Comparison of ENCODE assay signal across 14 cellular contexts in genomic region chr13:40626566-40626965, GRCh38. TPM values are rescaled to one million over a fixed set of nuclear protein-coding genes. Genes with fewer than 3 reads are reported as not detected.
A peak's percentile ranks its signal among the peaks of the same experiment; 100 is the strongest.
DNase-seq lines count a peak whose midpoint lies in the region; ATAC-seq, FAIRE-seq and TF ChIP-seq lines count a peak whose summit lies in the region.
"Had no signal": no experiment of that assay in that cellular context is flagged by ENCODE, and none has a peak within 500 bp of the region (broad histone marks: within the 10 kb centered on the region; RNA-seq: fewer than 3 reads in every experiment).

No MANE protein-coding gene starts in this region.

- in situ Hi-C loops in HepG2 (cut with HindIII; ENCODE audit: extremely low pct_ligation_motif_present, low pct_unique_long_range_greater_than_20kb) = no loop called here

- WGBS in right lobe of liver (ENCODE audit: insufficient coverage, low coverage, low lambda C conversion rate, missing lambda C conversion rate) = 59% methylated on average over 3 of the region's 3 CpGs
- 98% methylated on average over 3 of the region's 3 CpGs for whole genome bisulfite sequencing in HepG2 (ENCODE audit: low lambda C conversion rate)

- peaks cover 75% of the 10 kb centered on the region for H4K20me1 ChIP-seq in HepG2 (ENCODE audit: insufficient read depth, low read length)
- H4K20me1 ChIP-seq in OCI-LY3 (ENCODE audit: insufficient read depth, low read length) = peaks cover 85% of the 10 kb centered on the region
- H4K20me1 ChIP-seq in MM.1S (ENCODE audit: insufficient read depth, low read length) = no peaks in the 10 kb centered on the region

- H3K9ac ChIP-seq in HepG2 (ENCODE audit: insufficient read depth, low read depth, low read length) = no peak overlapping the region
- H3K9ac ChIP-seq in OCI-LY3 (ENCODE audit: low read length) = no peak overlapping the region
- H3K9ac ChIP-seq in MM.1S (ENCODE audit: low read length) = no peak overlapping the region

- CTCF ChIA-PET in HepG2 (lab: Yijun Ruan, JAX; ENCODE audit: low intra/inter-chr PET ratio, low total read pairs) = no interaction called here

- no peak overlapping the region for H2AFZ ChIP-seq in HepG2 (ENCODE audit: low read length)
- no peak overlapping the region for H2AFZ ChIP-seq in OCI-LY3 (ENCODE audit: low read depth, low read length)
- no peak overlapping the region for H2AFZ ChIP-seq in MM.1S (ENCODE audit: low read length)

- H3K27ac ChIP-seq in right lobe of liver (no peak overlapping the region), HepG2 (ENCODE audit: extremely low read length, insufficient read depth, low read length) (no peak overlapping the region), OCI-LY3 (ENCODE audit: low read length) (no peak overlapping the region), MM.1S (ENCODE audit: low read length) (no peak overlapping the region)
- H3K27ac ChIP-seq: sigmoid colon, SK-N-MC had no signal

- TF ChIP-seq EP300 in HepG2 (IDR thresholded peaks at IDR 0.05; ENCODE audit: low read depth in 2 of 2, low read length in 2 of 2) = no peak
- TF ChIP-seq EP300 in HepG2 (CRISPR knock-in tag; IDR thresholded peaks at IDR 0.05; ENCODE audit: borderline replicate concordance) = no peak

- H3K36me3 ChIP-seq in right lobe of liver (no peaks in the 10 kb centered on the region), HepG2 (replicated peaks in 1 of 2; ENCODE audit: control insufficient read depth in 1 of 2, insufficient read depth in 2 of 2, low read length in 2 of 2) (peaks cover 0 to 7% of the 10 kb centered on the region in 2 experiments; a peak in 3 of 5 replicates), OCI-LY3 (replicated peaks; ENCODE audit: low read depth, low read length) (peaks cover 5% of the 10 kb centered on the region), MM.1S (replicated peaks; ENCODE audit: insufficient read depth, low read length) (no peaks in the 10 kb centered on the region)
- H3K36me3 ChIP-seq: sigmoid colon had no signal

- no peak for TF ChIP-seq RAD21 in HepG2 (CRISPR knock-in tag; IDR thresholded peaks at IDR 0.05)

- H3K4me1 ChIP-seq in right lobe of liver (peaks cover 0 to 59% (median 13%) of the 10 kb centered on the region in 4 donors), HepG2 (ENCODE audit: insufficient read depth, low read length) (peaks cover 62% of the 10 kb centered on the region), OCI-LY3 (ENCODE audit: low read length) (peaks cover 52% of the 10 kb centered on the region), MM.1S (ENCODE audit: low read length) (no peaks in the 10 kb centered on the region)

- H3K9me3 ChIP-seq in right lobe of liver (no peaks in the 10 kb centered on the region), HepG2 (ENCODE audit: low read length) (no peaks in the 10 kb centered on the region), OCI-LY3 (ENCODE audit: insufficient read depth, low read length) (no peaks in the 10 kb centered on the region), MM.1S (replicated peaks; ENCODE audit: insufficient read depth, low read length) (no peaks in the 10 kb centered on the region)
- H3K9me3 ChIP-seq: sigmoid colon had no signal

- H3K27me3 ChIP-seq in right lobe of liver (no peaks in the 10 kb centered on the region), HepG2 (ENCODE audit: control insufficient read depth in 1 of 2, insufficient read depth in 2 of 2, low read length in 2 of 2) (no peaks in the 10 kb centered on the region), OCI-LY3 (ENCODE audit: low read depth, low read length) (no peaks in the 10 kb centered on the region), MM.1S (replicated peaks; ENCODE audit: insufficient read depth, low read length) (no peaks in the 10 kb centered on the region)
- H3K27me3 ChIP-seq: sigmoid colon had no signal

- H3K9me2 ChIP-seq in MM.1S (replicated peaks; ENCODE audit: insufficient read depth, low read length) = no peaks in the 10 kb centered on the region

- TF ChIP-seq POLR2A in right lobe of liver (IDR thresholded peaks at IDR 0.05) (no peak), HepG2 (IDR thresholded peaks at IDR 0.05; ENCODE audit: insufficient read depth in 1 of 2, low read depth in 2 of 2, low read length in 2 of 2) (no peak)

- intact Hi-C loops in right lobe of liver (cut with DNase I) = no loop called here
- intact Hi-C loops in HepG2 (cut with micrococcal nuclease; ENCODE audit: unreplicated experiment) = no loop called here

- ATAC-seq in right lobe of liver (peak; percentile 36 to 58 (median 42)), HepG2 (no peak; the same call in 2 of the 3 replicates), HG03045 (IDR thresholded peaks at IDR 0.05; ENCODE audit: unreplicated experiment) (no peak)

- no TSS peak for BruUV-seq in HepG2 (replicated peaks; lab: Mats Ljungman, UMichigan)

- H3K4me2 ChIP-seq in HepG2 (ENCODE audit: low read depth, low read length) (no peak overlapping the region), OCI-LY3 (ENCODE audit: low read length) (peak overlapping the region; percentile 25), MM.1S (ENCODE audit: low read depth, low read length) (no peak overlapping the region)

- no peaks in the 10 kb centered on the region; the same call in 1 of the 2 replicates for H3F3A ChIP-seq in MM.1S (ENCODE audit: insufficient read depth, low read length)

- POLR2A ChIA-PET in HepG2 (lab: Yijun Ruan, JAX) = no interaction called here

- H3K4me3 ChIP-seq in right lobe of liver = no peak overlapping the region
- no peak overlapping the region for H3K4me3 ChIP-seq in HepG2 (replicated peaks in 1 of 3; ENCODE audit: insufficient read depth in 1 of 3, low read depth in 2 of 3, low read length in 3 of 3)
- H3K4me3 ChIP-seq in OCI-LY3 (ENCODE audit: low read length) = no peak overlapping the region
- H3K4me3 ChIP-seq in MM.1S (ENCODE audit: low read length) = no peak overlapping the region
- H3K4me3 ChIP-seq: lung, sigmoid colon, SK-N-MC had no signal

- no peak for FAIRE-seq in HepG2 (lab: Jason Lieb, UNC)

- H3K79me2 ChIP-seq in HepG2 (ENCODE audit: insufficient read depth, low read length) = peaks cover 96% of the 10 kb centered on the region
- H3K79me2 ChIP-seq in OCI-LY3 (ENCODE audit: low read length) = peaks cover 88% of the 10 kb centered on the region
- peaks cover 34% of the 10 kb centered on the region for H3K79me2 ChIP-seq in MM.1S (ENCODE audit: low read length)

- no peak for DNase-seq in right lobe of liver
- no peak for DNase-seq in HepG2 (ENCODE audit: low spot score)
- DNase-seq in globus pallidus (ENCODE audit: low spot score) = peak; percentile 35
- DNase-seq in NCI-H510A treated with DMSO at 0.1 percent for 48 hours (lab: John Stamatoyannopoulos, UW) = no peak
- DNase-seq in nucleus accumbens (lab: John Stamatoyannopoulos, UW) = no peak
- DNase-seq in MM.1S = no peak
- DNase-seq: DMS153; foreskin melanocyte; sigmoid colon; stimulated activated CD4-positive, alpha-beta T cell treated with anti-CD3 and anti-CD28 coated beads, Interleukin-4, amount 100 ng/mL, for 1 hour had no signal

- TF ChIP-seq CTCF in right lobe of liver (IDR thresholded peaks at IDR 0.05) (no peak), HepG2 (CRISPR knock-in tag; IDR thresholded peaks at IDR 0.05) (no peak), OCI-LY3 (IDR thresholded peaks at IDR 0.05; ENCODE audit: low read depth, low read length) (no peak), MM.1S (IDR thresholded peaks at IDR 0.05; ENCODE audit: low read length) (no peak)

TF ChIP-seq in HepG2, 621 proteins besides CTCF, POLR2A, EP300 and RAD21:
- TF ChIP-seq MBD4 (IDR thresholded peaks at IDR 0.05; ENCODE audit: borderline replicate concordance, low read length) = no peak
- no peak for TF ChIP-seq ZBTB7B (CRISPR knock-in tag; IDR thresholded peaks at IDR 0.05)
- no peak for TF ChIP-seq MXD1 (CRISPR knock-in tag; IDR thresholded peaks at IDR 0.05)
- TF ChIP-seq HNF4A (CRISPR knock-in tag; IDR thresholded peaks at IDR 0.05) = no peak

RNA-seq across cellular contexts. Expression of gene FOXO1, which starts 39.9 kb away (rescaled TPM):
- 10 to 100 TPM; 12.3 to 27.7 (median 14.6) TPM for total RNA-seq in right lobe of liver
- 8.1 and 13.8 TPM in 2 replicates for total RNA-seq in HepG2 (2016; rRNA removed; fragmentation: Illumina TruSeq; extraction: Trizol)
- 16.8 and 17.8 TPM in 2 replicates for total RNA-seq in HepG2 (2016; cell fraction: cytosol; rRNA removed; fragmentation: Illumina TruSeq; extraction: Trizol; ENCODE audit: low read depth)
- total RNA-seq in HepG2 (2016; cell fraction: insoluble cytoplasmic fraction; rRNA removed; fragmentation: Illumina TruSeq; extraction: Trizol) = 7.8 and 12.3 TPM in 2 replicates
- total RNA-seq in HepG2 (2016; cell fraction: membrane; rRNA removed; fragmentation: Illumina TruSeq; extraction: Trizol) = 15.3 and 15.4 TPM in 2 replicates
- total RNA-seq in HepG2 (2016; cell fraction: nucleus; rRNA removed; fragmentation: Illumina TruSeq; extraction: Trizol) = 14.4 and 14.7 TPM in 2 replicates
- polyA plus RNA-seq in HepG2 (2011; rRNA removed) = 10.9 and 13.1 TPM in 2 replicates
- 8.3 and 8.4 TPM in 2 replicates for polyA plus RNA-seq in HepG2 (2011; cell fraction: cytosol; rRNA removed)
- 12.9 and 17.5 TPM in 2 replicates for polyA plus RNA-seq in HepG2 (2011; cell fraction: nucleus; rRNA removed)
- 8.8 and 12.0 TPM in 2 replicates for polyA plus RNA-seq in HepG2 (2012)
- polyA plus RNA-seq in HepG2 (2016; cell fraction: cytosol; fragmentation: Illumina TruSeq; extraction: Trizol; ENCODE audit: low read depth) = 0.25 TPM in 2 replicates
- 10.3 and 10.9 TPM in 2 replicates for polyA plus RNA-seq in HepG2 (2016; cell fraction: insoluble cytoplasmic fraction; fragmentation: Illumina TruSeq; extraction: Trizol; ENCODE audit: low read depth)
- polyA plus RNA-seq in HepG2 (2016; cell fraction: membrane; fragmentation: Illumina TruSeq; extraction: Trizol; ENCODE audit: low read depth) = 1.5 and 2.0 TPM in 2 replicates
- 9.4 and 9.9 TPM in 2 replicates for polyA plus RNA-seq in HepG2 (2016; cell fraction: nucleus; fragmentation: Illumina TruSeq; extraction: Trizol; ENCODE audit: insufficient read depth, low read depth)
- polyA minus RNA-seq in HepG2 (2011; rRNA and poly(A)+ RNA removed; ENCODE audit: low replicate concordance) = 4.3 and 53.3 TPM in 2 replicates
- 28.8 and 31.7 TPM in 2 replicates for polyA minus RNA-seq in HepG2 (2011; cell fraction: cytosol; rRNA and poly(A)+ RNA removed)
- polyA minus RNA-seq in HepG2 (2011; cell fraction: nucleus; rRNA and poly(A)+ RNA removed) = 63.8 and 73.3 TPM in 2 replicates

Comparison
In these comparisons a context has a peak if more than half of its experiments do, and no peak if none do; other contexts are left out.
1. ATAC-seq: peak in right lobe of liver (4 of 4); none in HepG2 (single experiment) and HG03045 (single experiment).